Comparison of ENCODE assay signal across 23 cellular contexts in the genomic region with DNA sequence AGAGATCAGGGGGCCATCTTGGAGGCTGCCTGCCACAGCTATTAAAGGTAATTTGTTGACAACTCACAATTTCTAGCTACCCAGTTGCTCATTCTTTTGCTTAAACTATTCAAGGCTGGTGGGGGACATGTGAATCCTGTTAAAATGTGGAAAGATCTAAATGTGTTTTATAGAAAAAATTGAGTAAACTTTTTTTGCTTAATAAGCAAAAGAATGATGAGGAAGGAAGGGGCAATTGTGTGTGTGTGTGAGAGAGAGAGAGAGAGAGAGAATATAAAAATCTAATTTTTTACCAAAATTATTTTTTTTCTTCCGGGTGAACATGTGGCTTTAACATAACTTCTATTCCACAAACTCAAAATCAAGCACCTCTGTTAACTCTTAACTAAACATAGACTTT. TPM values are rescaled to one million over a fixed set of nuclear protein-coding genes. Genes with fewer than 3 reads are reported as not detected.
A peak's percentile ranks its signal among the peaks of the same experiment; 100 is the strongest.
DNase-seq lines count a peak whose midpoint lies in the region; ATAC-seq, FAIRE-seq and TF ChIP-seq lines count a peak whose summit lies in the region.
"Had no signal": no experiment of that assay in that cellular context is flagged by ENCODE, and none has a peak within 500 bp of the region (broad histone marks: within the 10 kb centered on the region; RNA-seq: fewer than 3 reads in every experiment).

No MANE protein-coding gene starts in this region.

- H3K4me3 ChIP-seq in HepG2 (replicated peaks in 1 of 3; ENCODE audit: insufficient read depth in 1 of 3, low read depth in 2 of 3, low read length in 3 of 3), result no peak overlapping the region
- no peak overlapping the region for H3K4me3 ChIP-seq in right lobe of liver
- H3K4me3 ChIP-seq: BLaER1, GM12878, PC-9 had no signal

- CTCF ChIA-PET in HepG2 (lab: Yijun Ruan, JAX; ENCODE audit: low intra/inter-chr PET ratio, low total read pairs), result no interaction called here
- CTCF ChIA-PET in WTC11 (lab: Charles Lee), result no interaction called here
- CTCF ChIA-PET in activated naive CD4-positive, alpha-beta T cell treated with anti-CD3 and anti-CD28 coated beads for 36 hours (lab: Charles Lee), result no interaction called here

- in situ Hi-C loops in HepG2 (cut with HindIII; ENCODE audit: extremely low pct_ligation_motif_present, low pct_unique_long_range_greater_than_20kb), result no loop called here

- POLR2A ChIA-PET in HepG2 (lab: Yijun Ruan, JAX) (no interaction called here), WTC11 (lab: Charles Lee) (no interaction called here)

- H3K27me3 ChIP-seq in HepG2 (ENCODE audit: control insufficient read depth in 1 of 2, insufficient read depth in 2 of 2, low read length in 2 of 2) (peaks cover 1 to 10% of the 10 kb centered on the region in 2 experiments; a peak in 2 of 5 replicates), right lobe of liver (no peaks in the 10 kb centered on the region)
- H3K27me3 ChIP-seq: BLaER1 had no signal

- H3K9me3 ChIP-seq in HepG2 (ENCODE audit: low read length) (no peaks in the 10 kb centered on the region), right lobe of liver (no peaks in the 10 kb centered on the region)
- H3K9me3 ChIP-seq: BLaER1 had no signal

- H4K20me1 ChIP-seq in HepG2 (ENCODE audit: insufficient read depth, low read length), result no peaks in the 10 kb centered on the region
- H4K20me1 ChIP-seq: BLaER1 had no signal

- no TSS peak for BruUV-seq in HepG2 (replicated peaks; lab: Mats Ljungman, UMichigan)

- no peak for ATAC-seq in HepG2
- no peak for ATAC-seq in right lobe of liver
- no peak for ATAC-seq in activated naive CD8-positive, alpha-beta T cell treated with anti-CD3 and anti-CD28 coated beads, Interleukin-2, amount 50 U/mL, for 24 hours
- ATAC-seq in WTC11, result no peak
- ATAC-seq: GM12878 had no signal

- TF ChIP-seq RAD21 in HepG2 (CRISPR knock-in tag; IDR thresholded peaks at IDR 0.05), result no peak

- H3K9me3 Mint-ChIP-seq in activated T-helper 1 cell treated with anti-CD3 and anti-CD28 coated beads, Interleukin-12 subunit alpha, Interleukin-12 subunit beta, Interleukin-2, Interleukin-4 antibody, amounts not matched to agents 30 ng/mL and 10 ng/mL and 1 ng/mL, durations not matched to agents 14 hours and 24 hours and 36 hours, result peaks cover 5% of the 10 kb centered on the region
- peaks cover 6% of the 10 kb centered on the region for H3K9me3 Mint-ChIP-seq in activated naive CD8-positive, alpha-beta T cell treated with anti-CD3 and anti-CD28 coated beads, Interleukin-2, amount 50 U/mL, for 24 hours
- H3K9me3 Mint-ChIP-seq in WTC11, result 0 out of 2 replicates have a peak, but pooled peaks cover 4% of the 10 kb centered on the region
- H3K9me3 Mint-ChIP-seq in activated naive CD4-positive, alpha-beta T cell treated with anti-CD3 and anti-CD28 coated beads for 36 hours, result no peaks in the 10 kb centered on the region
- H3K9me3 Mint-ChIP-seq: CD4-positive, alpha-beta T cell had no signal

- H3K4me2 ChIP-seq in HepG2 (ENCODE audit: low read depth, low read length), result no peak overlapping the region
- H3K4me2 ChIP-seq: KMS-11, PC-9 had no signal

- H3K79me2 ChIP-seq in HepG2 (ENCODE audit: insufficient read depth, low read length), result no peaks in the 10 kb centered on the region

- DNase-seq in HepG2 (ENCODE audit: low spot score) (no peak), right lobe of liver (no peak), WTC11 (ENCODE audit: low spot score) (no peak), superior temporal gyrus (ENCODE audit: extremely low spot score) (no peak)
- DNase-seq in activated T-helper 1 cell treated with anti-CD3 and anti-CD28 coated beads, Interleukin-12 subunit alpha, Interleukin-12 subunit beta, Interleukin-2, Interleukin-4 antibody, amounts not matched to agents 30 ng/mL and 10 ng/mL and 1 ng/mL, durations not matched to agents 14 hours and 24 hours and 36 hours (ENCODE audit: low spot score), result no peak
- no peak for DNase-seq in activated naive CD8-positive, alpha-beta T cell treated with anti-CD3 and anti-CD28 coated beads, Interleukin-2, amount 50 U/mL, for 24 hours
- DNase-seq in activated naive CD4-positive, alpha-beta T cell treated with anti-CD3 and anti-CD28 coated beads for 36 hours, result no peak
- DNase-seq: ACHN; CD4-positive, alpha-beta T cell; DND-41; H7; NCI-H1105; NCI-H146; NCI-H2029; NCI-H2227 treated with DMSO at 0.1 percent for 48 hours; NCI-H510A treated with DMSO at 0.1 percent for 48 hours; NCI-H748 treated with DMSO at 0.1 percent for 48 hours; PC-9; RPMI8226; SHP77 had no signal

- no peak for FAIRE-seq in HepG2 (lab: Jason Lieb, UNC)
- FAIRE-seq: GM12878 had no signal

- no peak overlapping the region for H3K9ac ChIP-seq in HepG2 (ENCODE audit: insufficient read depth, low read depth, low read length)
- H3K9ac ChIP-seq: BLaER1, KMS-11 had no signal

- 0% methylated on average over 1 of the region's 1 CpG for WGBS in HepG2 (ENCODE audit: low lambda C conversion rate)
- WGBS in right lobe of liver (ENCODE audit: insufficient coverage, low coverage, low lambda C conversion rate, missing lambda C conversion rate), result 12% methylated on average over 1 of the region's 1 CpG

- H2AFZ ChIP-seq in HepG2 (ENCODE audit: low read length), result no peak overlapping the region
- H2AFZ ChIP-seq: PC-9 had no signal

- no peak overlapping the region for H3K4me3 Mint-ChIP-seq in activated T-helper 1 cell treated with anti-CD3 and anti-CD28 coated beads, Interleukin-12 subunit alpha, Interleukin-12 subunit beta, Interleukin-2, Interleukin-4 antibody, amounts not matched to agents 30 ng/mL and 10 ng/mL and 1 ng/mL, durations not matched to agents 14 hours and 24 hours and 36 hours
- no peak overlapping the region for H3K4me3 Mint-ChIP-seq in activated naive CD8-positive, alpha-beta T cell treated with anti-CD3 and anti-CD28 coated beads, Interleukin-2, amount 50 U/mL, for 24 hours
- H3K4me3 Mint-ChIP-seq in WTC11, result no peak overlapping the region
- no peak overlapping the region for H3K4me3 Mint-ChIP-seq in activated naive CD4-positive, alpha-beta T cell treated with anti-CD3 and anti-CD28 coated beads for 36 hours
- H3K4me3 Mint-ChIP-seq: CD4-positive, alpha-beta T cell had no signal

- H3K27ac ChIP-seq in HepG2 (ENCODE audit: extremely low read length, insufficient read depth, low read length) (no peak overlapping the region), right lobe of liver (no peak overlapping the region)
- H3K27ac ChIP-seq: BLaER1, KMS-11, PC-9 had no signal

- no peak for TF ChIP-seq POLR2A in HepG2 (IDR thresholded peaks at IDR 0.05; ENCODE audit: insufficient read depth in 1 of 2, low read depth in 2 of 2, low read length in 2 of 2)
- no peak for TF ChIP-seq POLR2A in right lobe of liver (IDR thresholded peaks at IDR 0.05)

- TF ChIP-seq CTCF in HepG2 (CRISPR knock-in tag; IDR thresholded peaks at IDR 0.05), result no peak
- TF ChIP-seq CTCF in right lobe of liver (IDR thresholded peaks at IDR 0.05), result no peak
- TF ChIP-seq CTCF in WTC11 (IDR thresholded peaks at IDR 0.05), result no peak

- H3K27me3 Mint-ChIP-seq in activated T-helper 1 cell treated with anti-CD3 and anti-CD28 coated beads, Interleukin-12 subunit alpha, Interleukin-12 subunit beta, Interleukin-2, Interleukin-4 antibody, amounts not matched to agents 30 ng/mL and 10 ng/mL and 1 ng/mL, durations not matched to agents 14 hours and 24 hours and 36 hours (ENCODE audit: insufficient read depth), result no peaks in the 10 kb centered on the region
- H3K27me3 Mint-ChIP-seq in activated naive CD8-positive, alpha-beta T cell treated with anti-CD3 and anti-CD28 coated beads, Interleukin-2, amount 50 U/mL, for 24 hours, result peaks cover 6% of the 10 kb centered on the region
- H3K27me3 Mint-ChIP-seq in WTC11 (ENCODE audit: low read depth), result peaks cover 2% of the 10 kb centered on the region; the same call in 1 of the 2 replicates
- peaks cover 4% of the 10 kb centered on the region for H3K27me3 Mint-ChIP-seq in activated naive CD4-positive, alpha-beta T cell treated with anti-CD3 and anti-CD28 coated beads for 36 hours (ENCODE audit: low read depth)

- intact Hi-C loops in HepG2 (cut with micrococcal nuclease; ENCODE audit: unreplicated experiment), result no loop called here
- intact Hi-C loops in right lobe of liver (cut with DNase I), result no loop called here
- intact Hi-C loops in activated T-helper 1 cell treated with anti-CD3 and anti-CD28 coated beads, Interleukin-12 subunit alpha, Interleukin-12 subunit beta, Interleukin-2, Interleukin-4 antibody, amounts not matched to agents 30 ng/mL and 10 ng/mL and 1 ng/mL, durations not matched to agents 14 hours and 24 hours and 36 hours (cut with micrococcal nuclease), result no loop called here
- intact Hi-C loops in activated naive CD4-positive, alpha-beta T cell treated with anti-CD3 and anti-CD28 coated beads for 36 hours (cut with micrococcal nuclease), result no loop called here

- H3K27ac Mint-ChIP-seq in activated T-helper 1 cell treated with anti-CD3 and anti-CD28 coated beads, Interleukin-12 subunit alpha, Interleukin-12 subunit beta, Interleukin-2, Interleukin-4 antibody, amounts not matched to agents 30 ng/mL and 10 ng/mL and 1 ng/mL, durations not matched to agents 14 hours and 24 hours and 36 hours, result peak overlapping the region; percentile 91
- H3K27ac Mint-ChIP-seq in activated naive CD8-positive, alpha-beta T cell treated with anti-CD3 and anti-CD28 coated beads, Interleukin-2, amount 50 U/mL, for 24 hours, result peak overlapping the region; percentile 95
- H3K27ac Mint-ChIP-seq in WTC11, result no peak overlapping the region
- no peak overlapping the region for H3K27ac Mint-ChIP-seq in activated naive CD4-positive, alpha-beta T cell treated with anti-CD3 and anti-CD28 coated beads for 36 hours
- H3K27ac Mint-ChIP-seq: CD4-positive, alpha-beta T cell had no signal

- TF ChIP-seq EP300 in HepG2 (IDR thresholded peaks at IDR 0.05; ENCODE audit: low read depth in 2 of 2, low read length in 2 of 2), result no peak
- no peak for TF ChIP-seq EP300 in HepG2 (CRISPR knock-in tag; IDR thresholded peaks at IDR 0.05; ENCODE audit: borderline replicate concordance)

- H3K4me1 Mint-ChIP-seq in activated T-helper 1 cell treated with anti-CD3 and anti-CD28 coated beads, Interleukin-12 subunit alpha, Interleukin-12 subunit beta, Interleukin-2, Interleukin-4 antibody, amounts not matched to agents 30 ng/mL and 10 ng/mL and 1 ng/mL, durations not matched to agents 14 hours and 24 hours and 36 hours (ENCODE audit: low read depth), result peaks cover 43% of the 10 kb centered on the region
- H3K4me1 Mint-ChIP-seq in activated naive CD8-positive, alpha-beta T cell treated with anti-CD3 and anti-CD28 coated beads, Interleukin-2, amount 50 U/mL, for 24 hours, result peaks cover 51% of the 10 kb centered on the region
- no peaks in the 10 kb centered on the region for H3K4me1 Mint-ChIP-seq in WTC11
- H3K4me1 Mint-ChIP-seq in activated naive CD4-positive, alpha-beta T cell treated with anti-CD3 and anti-CD28 coated beads for 36 hours (ENCODE audit: low read depth), result peaks cover 31% of the 10 kb centered on the region

- no peaks in the 10 kb centered on the region for H3K4me1 ChIP-seq in HepG2 (ENCODE audit: insufficient read depth, low read length)
- H3K4me1 ChIP-seq in right lobe of liver, result no peaks in the 10 kb centered on the region

- H3K36me3 ChIP-seq in HepG2 (replicated peaks in 1 of 2; ENCODE audit: control insufficient read depth in 1 of 2, insufficient read depth in 2 of 2, low read length in 2 of 2) (no peaks in the 10 kb centered on the region), right lobe of liver (no peaks in the 10 kb centered on the region)
- H3K36me3 ChIP-seq: BLaER1 had no signal

- H3K36me3 Mint-ChIP-seq in activated T-helper 1 cell treated with anti-CD3 and anti-CD28 coated beads, Interleukin-12 subunit alpha, Interleukin-12 subunit beta, Interleukin-2, Interleukin-4 antibody, amounts not matched to agents 30 ng/mL and 10 ng/mL and 1 ng/mL, durations not matched to agents 14 hours and 24 hours and 36 hours (ENCODE audit: low read depth), result peaks cover 22% of the 10 kb centered on the region
- peaks cover 4% of the 10 kb centered on the region for H3K36me3 Mint-ChIP-seq in activated naive CD8-positive, alpha-beta T cell treated with anti-CD3 and anti-CD28 coated beads, Interleukin-2, amount 50 U/mL, for 24 hours (ENCODE audit: low read depth)
- no peaks in the 10 kb centered on the region for H3K36me3 Mint-ChIP-seq in WTC11
- no peaks in the 10 kb centered on the region for H3K36me3 Mint-ChIP-seq in activated naive CD4-positive, alpha-beta T cell treated with anti-CD3 and anti-CD28 coated beads for 36 hours (ENCODE audit: low read depth)

RNA-seq across cellular contexts. Expression of a gene that starts 5.2 kb away (rescaled TPM):
- 0.02 and 0.06 TPM in 2 replicates for total RNA-seq in HepG2 (2016; rRNA removed; fragmentation: Illumina TruSeq; extraction: Trizol)
- not detected in 2 replicates for total RNA-seq in HepG2 (2016; cell fraction: cytosol; rRNA removed; fragmentation: Illumina TruSeq; extraction: Trizol; ENCODE audit: low read depth)
- total RNA-seq in HepG2 (2016; cell fraction: insoluble cytoplasmic fraction; rRNA removed; fragmentation: Illumina TruSeq; extraction: Trizol), result not detected in 2 replicates
- not detected in 2 replicates for total RNA-seq in HepG2 (2016; cell fraction: membrane; rRNA removed; fragmentation: Illumina TruSeq; extraction: Trizol)
- not detected in 2 replicates for total RNA-seq in HepG2 (2016; cell fraction: nucleus; rRNA removed; fragmentation: Illumina TruSeq; extraction: Trizol)
- 0.03 and 0.04 TPM in 2 replicates for polyA plus RNA-seq in HepG2 (2011; rRNA removed)
- 0.03 TPM in 1 of 2 replicates, not detected in the other for polyA plus RNA-seq in HepG2 (2011; cell fraction: cytosol; rRNA removed)
- polyA plus RNA-seq in HepG2 (2011; cell fraction: nucleus; rRNA removed), result 0.07 TPM in 1 of 2 replicates, not detected in the other
- polyA plus RNA-seq in HepG2 (2012), result not detected in 2 replicates
- 0.09 TPM in 1 of 2 replicates, not detected in the other for polyA plus RNA-seq in HepG2 (2016; cell fraction: cytosol; fragmentation: Illumina TruSeq; extraction: Trizol; ENCODE audit: low read depth)
- not detected in 2 replicates for polyA plus RNA-seq in HepG2 (2016; cell fraction: insoluble cytoplasmic fraction; fragmentation: Illumina TruSeq; extraction: Trizol; ENCODE audit: low read depth)
- not detected in 2 replicates for polyA plus RNA-seq in HepG2 (2016; cell fraction: membrane; fragmentation: Illumina TruSeq; extraction: Trizol; ENCODE audit: low read depth)
- not detected in 2 replicates for polyA plus RNA-seq in HepG2 (2016; cell fraction: nucleus; fragmentation: Illumina TruSeq; extraction: Trizol; ENCODE audit: insufficient read depth, low read depth)
- 0.72 TPM in 1 of 2 replicates, not detected in the other for polyA minus RNA-seq in HepG2 (2011; rRNA and poly(A)+ RNA removed; ENCODE audit: low replicate concordance)
- not detected in 2 replicates for polyA minus RNA-seq in HepG2 (2011; cell fraction: cytosol; rRNA and poly(A)+ RNA removed)
- polyA minus RNA-seq in HepG2 (2011; cell fraction: nucleus; rRNA and poly(A)+ RNA removed), result 0.12 and 0.13 TPM in 2 replicates
- total RNA-seq in right lobe of liver, result 10 to 100 TPM in 2 of 6 experiments, 1 to 10 TPM in 4; 2.0 to 18.0 (median 4.2) TPM
- 3.9 and 4.8 TPM in 2 replicates for total RNA-seq in activated T-helper 1 cell treated with anti-CD3 and anti-CD28 coated beads, Interleukin-12 subunit alpha, Interleukin-12 subunit beta, Interleukin-2, Interleukin-4 antibody, amounts not matched to agents 30 ng/mL and 10 ng/mL and 1 ng/mL, durations not matched to agents 14 hours and 24 hours and 36 hours
- 0.05 TPM in 1 of 3 replicates, not detected in the others for total RNA-seq in WTC11 (2021)
- total RNA-seq in activated naive CD4-positive, alpha-beta T cell treated with anti-CD3 and anti-CD28 coated beads for 36 hours, result under 1 TPM; 0.22 to 0.43 TPM
- total RNA-seq: CD4-positive, alpha-beta T cell; H7 had no signal

RNA-seq across cellular contexts. Expression of a gene that starts 49.5 kb away (rescaled TPM):
- total RNA-seq in HepG2 (2016; rRNA removed; fragmentation: Illumina TruSeq; extraction: Trizol), result 0.04 TPM in 1 of 2 replicates, not detected in the other
- total RNA-seq in HepG2 (2016; cell fraction: cytosol; rRNA removed; fragmentation: Illumina TruSeq; extraction: Trizol; ENCODE audit: low read depth), result not detected in 2 replicates
- total RNA-seq in HepG2 (2016; cell fraction: insoluble cytoplasmic fraction; rRNA removed; fragmentation: Illumina TruSeq; extraction: Trizol), result 0.28 TPM in 1 of 2 replicates, not detected in the other
- 0.09 TPM in 1 of 2 replicates, not detected in the other for total RNA-seq in HepG2 (2016; cell fraction: membrane; rRNA removed; fragmentation: Illumina TruSeq; extraction: Trizol)
- 0.25 TPM in 1 of 2 replicates, not detected in the other for total RNA-seq in HepG2 (2016; cell fraction: nucleus; rRNA removed; fragmentation: Illumina TruSeq; extraction: Trizol)
- 0.01 and 0.08 TPM in 2 replicates for polyA plus RNA-seq in HepG2 (2011; rRNA removed)
- 0.09 TPM in 2 replicates for polyA plus RNA-seq in HepG2 (2011; cell fraction: cytosol; rRNA removed)
- 0.17 TPM in 1 of 2 replicates, not detected in the other for polyA plus RNA-seq in HepG2 (2011; cell fraction: nucleus; rRNA removed)
- polyA plus RNA-seq in HepG2 (2012), result 0.20 TPM in 1 of 2 replicates, not detected in the other
- 0.05 TPM in 1 of 2 replicates, not detected in the other for polyA plus RNA-seq in HepG2 (2016; cell fraction: cytosol; fragmentation: Illumina TruSeq; extraction: Trizol; ENCODE audit: low read depth)
- 0.35 TPM in 1 of 2 replicates, not detected in the other for polyA plus RNA-seq in HepG2 (2016; cell fraction: insoluble cytoplasmic fraction; fragmentation: Illumina TruSeq; extraction: Trizol; ENCODE audit: low read depth)
- polyA plus RNA-seq in HepG2 (2016; cell fraction: membrane; fragmentation: Illumina TruSeq; extraction: Trizol; ENCODE audit: low read depth), result 0.15 TPM in 1 of 2 replicates, not detected in the other
- polyA plus RNA-seq in HepG2 (2016; cell fraction: nucleus; fragmentation: Illumina TruSeq; extraction: Trizol; ENCODE audit: insufficient read depth, low read depth), result 0.79 TPM in 1 of 2 replicates, not detected in the other
- 0.20 and 1.2 TPM in 2 replicates for polyA minus RNA-seq in HepG2 (2011; rRNA and poly(A)+ RNA removed; ENCODE audit: low replicate concordance)
- polyA minus RNA-seq in HepG2 (2011; cell fraction: cytosol; rRNA and poly(A)+ RNA removed), result not detected in 2 replicates
- polyA minus RNA-seq in HepG2 (2011; cell fraction: nucleus; rRNA and poly(A)+ RNA removed), result 0.12 and 1.4 TPM in 2 replicates
- total RNA-seq in right lobe of liver, result 10 to 100 TPM in 2 of 6 experiments, 1 to 10 TPM in 4; 5.5 to 11.2 (median 8.1) TPM
- total RNA-seq in activated T-helper 1 cell treated with anti-CD3 and anti-CD28 coated beads, Interleukin-12 subunit alpha, Interleukin-12 subunit beta, Interleukin-2, Interleukin-4 antibody, amounts not matched to agents 30 ng/mL and 10 ng/mL and 1 ng/mL, durations not matched to agents 14 hours and 24 hours and 36 hours, result 57.8 and 61.3 TPM in 2 replicates
- total RNA-seq in WTC11 (2021), result 0.25 to 0.46 TPM in 2 of 3 replicates, not detected in the other
- 10 to 100 TPM; 17.1 to 18.4 TPM for total RNA-seq in activated naive CD4-positive, alpha-beta T cell treated with anti-CD3 and anti-CD28 coated beads for 36 hours

Comparison
In these comparisons a context has a peak if more than half of its experiments do, and no peak if none do; other contexts are left out.
1. H3K27ac Mint-ChIP-seq: peak in activated T-helper 1 cell treated with anti-CD3 and anti-CD28 coated beads, Interleukin-12 subunit alpha, Interleukin-12 subunit beta, Interleukin-2, Interleukin-4 antibody, amounts not matched to agents 30 ng/mL and 10 ng/mL and 1 ng/mL, durations not matched to agents 14 hours and 24 hours and 36 hours (single experiment) and activated naive CD8-positive, alpha-beta T cell treated with anti-CD3 and anti-CD28 coated beads, Interleukin-2, amount 50 U/mL, for 24 hours (single experiment); none in WTC11 (single experiment) and activated naive CD4-positive, alpha-beta T cell treated with anti-CD3 and anti-CD28 coated beads for 36 hours (single experiment).